35 cellular contexts compared by ENCODE assay signal in the genomic region with DNA sequence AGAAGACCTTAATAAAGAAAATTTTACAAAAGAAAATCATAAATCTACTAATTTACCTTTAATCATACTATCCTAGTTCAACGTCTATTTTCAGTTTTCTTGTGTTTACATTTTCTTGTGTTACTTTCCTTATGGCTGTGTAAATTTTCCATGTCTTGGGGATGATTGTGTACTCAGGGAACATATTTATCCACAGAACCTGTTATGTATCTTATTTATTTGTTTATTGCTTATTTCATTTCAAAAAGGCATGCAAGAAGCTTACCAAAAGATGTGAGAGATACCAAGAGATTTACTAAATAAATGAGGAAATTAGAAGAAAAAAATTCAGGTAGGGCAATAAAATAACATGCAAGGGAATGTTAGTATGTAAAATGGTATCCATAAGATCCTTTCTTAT. TPM values are rescaled to one million over a fixed set of nuclear protein-coding genes. Genes with fewer than 3 reads are reported as not detected.
"Had no signal": no experiment of that assay in that cellular context is flagged by ENCODE, and none has a peak within 500 bp of the region (broad histone marks: within the 10 kb centered on the region; RNA-seq: fewer than 3 reads in every experiment).

No MANE protein-coding gene starts in this region.

- H3K27me3 ChIP-seq: ascending aorta, cardiac muscle cell had no signal

- H3K9me3 Mint-ChIP-seq: activated CD4-positive, alpha-beta memory T cell treated with anti-CD3 and anti-CD28 coated beads, Interleukin-2, amount 10 ng/mL, durations not matched to agents 7 days and 5 days; activated CD4-positive, alpha-beta T cell treated with anti-CD3 and anti-CD28 coated beads, Interleukin-2, amount 10 ng/mL, durations not matched to agents 7 days and 5 days; activated naive CD4-positive, alpha-beta T cell treated with anti-CD3 and anti-CD28 coated beads, Interleukin-2, amount 10 ng/mL, durations not matched to agents 7 days and 5 days; activated naive CD4-positive, alpha-beta T cell treated with anti-CD3 and anti-CD28 coated beads, Interleukin-2, amount 50 U/mL, for 24 hours; activated naive CD8-positive, alpha-beta T cell treated with anti-CD3 and anti-CD28 coated beads, Interleukin-2, amount 10 ng/mL, durations not matched to agents 7 days and 5 days; activated naive CD8-positive, alpha-beta T cell treated with anti-CD3 and anti-CD28 coated beads, Interleukin-2, amount 50 U/mL, for 24 hours; activated T-cell treated with anti-CD3 and anti-CD28 coated beads, Interleukin-2, amount 50 U/mL, for 24 hours; activated T-helper 2 cell treated with anti-CD3 and anti-CD28 coated beads, Interferon-gamma antibody, Interleukin-2, Interleukin-4, amounts not matched to agents 10 μg/mL and 5 μg/mL and 100 μg/mL, durations not matched to agents 14 hours and 24 hours and 36 hours; brain; central memory CD8-positive, alpha-beta T cell; T-helper 2 cell treated with Interferon-gamma antibody and Interleukin-4, amounts not matched to agents 5 μg/mL and 100 μg/mL, for 36 hours had no signal

- DNase-seq: activated CD4-positive, alpha-beta memory T cell treated with anti-CD3 and anti-CD28 coated beads, Interleukin-2, amount 10 ng/mL, durations not matched to agents 7 days and 5 days; activated CD4-positive, alpha-beta T cell treated with anti-CD3 and anti-CD28 coated beads for 1 hour; activated CD4-positive, alpha-beta T cell treated with anti-CD3 and anti-CD28 coated beads for 36 hours; activated CD4-positive, alpha-beta T cell treated with anti-CD3 and anti-CD28 coated beads for 48 hours; activated CD4-positive, alpha-beta T cell treated with anti-CD3 and anti-CD28 coated beads, Interleukin-2, amount 10 ng/mL, durations not matched to agents 7 days and 5 days; activated CD4-positive, alpha-beta T cell treated with anti-CD3 and anti-CD28 coated beads, Interleukin-2, amount 50 U/mL, for 48 hours; activated CD4-positive, CD25-positive, alpha-beta regulatory T cell; activated CD8-positive, alpha-beta memory T cell treated with anti-CD3 and anti-CD28 coated beads for 24 hours; activated CD8-positive, alpha-beta memory T cell treated with anti-CD3 and anti-CD28 coated beads, Interleukin-2, amount 10 ng/mL, durations not matched to agents 7 days and 5 days; activated CD8-positive, alpha-beta memory T cell treated with anti-CD3 and anti-CD28 coated beads, Interleukin-2, amount 50 U/mL, for 48 hours; activated CD8-positive, alpha-beta T cell treated with anti-CD3 and anti-CD28 coated beads, Interleukin-2, amount 10 ng/mL, durations not matched to agents 7 days and 5 days; activated effector memory CD4-positive, alpha-beta T cell treated with Interleukin-2 at 50 U/mL for 16 hours; activated gamma-delta T cell; activated naive CD4-positive, alpha-beta T cell treated with anti-CD3 and anti-CD28 coated beads, Interleukin-2, amount 10 ng/mL, durations not matched to agents 7 days and 5 days; activated naive CD4-positive, alpha-beta T cell treated with Interleukin-2 at 50 U/mL for 16 hours; activated naive CD8-positive, alpha-beta T cell treated with anti-CD3 and anti-CD28 coated beads, Interleukin-2, amount 10 ng/mL, durations not matched to agents 7 days and 5 days; activated naive CD8-positive, alpha-beta T cell treated with anti-CD3 and anti-CD28 coated beads, Interleukin-2, amount 50 U/mL, for 24 hours; activated T-cell treated with anti-CD3 and anti-CD28 coated beads, Interleukin-2, amount 50 U/mL, for 24 hours; activated T-cell treated with anti-CD3 and anti-CD28 coated beads, Interleukin-2, amount 50 U/mL, for 48 hours; amygdala; anterior cingulate cortex; caudate nucleus; cerebellar nuclear complex; T-helper 2 cell; T-helper 9 cell had no signal

- ATAC-seq: activated CD4-positive, alpha-beta T cell treated with anti-CD3 and anti-CD28 coated beads for 36 hours; activated CD4-positive, CD25-positive, alpha-beta regulatory T cell treated with anti-CD3 and anti-CD28 coated beads, Interleukin-2, amount 50 U/mL, for 24 hours; activated CD8-positive, alpha-beta memory T cell treated with anti-CD3 and anti-CD28 coated beads, Interleukin-2, amount 10 ng/mL, durations not matched to agents 7 days and 5 days; activated CD8-positive, alpha-beta T cell treated with anti-CD3 and anti-CD28 coated beads, Interleukin-2, amount 10 ng/mL, durations not matched to agents 7 days and 5 days; activated naive CD8-positive, alpha-beta T cell treated with anti-CD3 and anti-CD28 coated beads, Interleukin-2, amount 50 U/mL, for 24 hours had no signal

- H3K36me3 ChIP-seq: ascending aorta, cardiac muscle cell had no signal

- H3K9me3 ChIP-seq: ascending aorta had no signal

- H3K27ac Mint-ChIP-seq: activated CD4-positive, alpha-beta memory T cell treated with anti-CD3 and anti-CD28 coated beads, Interleukin-2, amount 10 ng/mL, durations not matched to agents 7 days and 5 days; activated CD4-positive, alpha-beta T cell treated with anti-CD3 and anti-CD28 coated beads for 36 hours; activated CD4-positive, alpha-beta T cell treated with anti-CD3 and anti-CD28 coated beads, Interleukin-2, amount 10 ng/mL, durations not matched to agents 7 days and 5 days; activated CD8-positive, alpha-beta memory T cell treated with anti-CD3 and anti-CD28 coated beads, Interleukin-2, amount 10 ng/mL, durations not matched to agents 7 days and 5 days; activated CD8-positive, alpha-beta T cell treated with anti-CD3 and anti-CD28 coated beads, Interleukin-2, amount 10 ng/mL, durations not matched to agents 7 days and 5 days; activated naive CD4-positive, alpha-beta T cell treated with anti-CD3 and anti-CD28 coated beads, Interleukin-2, amount 10 ng/mL, durations not matched to agents 7 days and 5 days; activated naive CD4-positive, alpha-beta T cell treated with anti-CD3 and anti-CD28 coated beads, Interleukin-2, amount 50 U/mL, for 24 hours; activated naive CD8-positive, alpha-beta T cell; activated naive CD8-positive, alpha-beta T cell treated with anti-CD3 and anti-CD28 coated beads, Interleukin-2, amount 10 ng/mL, durations not matched to agents 7 days and 5 days; activated naive CD8-positive, alpha-beta T cell treated with anti-CD3 and anti-CD28 coated beads, Interleukin-2, amount 50 U/mL, for 24 hours; activated T-cell treated with anti-CD3 and anti-CD28 coated beads, Interleukin-2, amount 50 U/mL, for 24 hours; activated T-helper 2 cell treated with anti-CD3 and anti-CD28 coated beads, Interferon-gamma antibody, Interleukin-2, Interleukin-4, amounts not matched to agents 10 μg/mL and 5 μg/mL and 100 μg/mL, durations not matched to agents 14 hours and 24 hours and 36 hours; T-helper 2 cell treated with Interferon-gamma antibody and Interleukin-4, amounts not matched to agents 5 μg/mL and 100 μg/mL, for 36 hours had no signal

- H3K27me3 Mint-ChIP-seq: activated CD4-positive, alpha-beta memory T cell treated with anti-CD3 and anti-CD28 coated beads, Interleukin-2, amount 10 ng/mL, durations not matched to agents 7 days and 5 days; activated CD4-positive, alpha-beta T cell treated with anti-CD3 and anti-CD28 coated beads for 36 hours; activated CD4-positive, alpha-beta T cell treated with anti-CD3 and anti-CD28 coated beads, Interleukin-2, amount 10 ng/mL, durations not matched to agents 7 days and 5 days; activated CD8-positive, alpha-beta memory T cell treated with anti-CD3 and anti-CD28 coated beads, Interleukin-2, amount 10 ng/mL, durations not matched to agents 7 days and 5 days; activated naive CD4-positive, alpha-beta T cell treated with anti-CD3 and anti-CD28 coated beads, Interleukin-2, amount 10 ng/mL, durations not matched to agents 7 days and 5 days; activated naive CD4-positive, alpha-beta T cell treated with anti-CD3 and anti-CD28 coated beads, Interleukin-2, amount 50 U/mL, for 24 hours; activated naive CD8-positive, alpha-beta T cell; activated naive CD8-positive, alpha-beta T cell treated with anti-CD3 and anti-CD28 coated beads, Interleukin-2, amount 10 ng/mL, durations not matched to agents 7 days and 5 days; activated naive CD8-positive, alpha-beta T cell treated with anti-CD3 and anti-CD28 coated beads, Interleukin-2, amount 50 U/mL, for 24 hours; central memory CD8-positive, alpha-beta T cell had no signal

- H3K4me3 Mint-ChIP-seq: activated CD4-positive, alpha-beta memory T cell treated with anti-CD3 and anti-CD28 coated beads, Interleukin-2, amount 10 ng/mL, durations not matched to agents 7 days and 5 days; activated CD4-positive, alpha-beta T cell treated with anti-CD3 and anti-CD28 coated beads for 36 hours; activated CD4-positive, alpha-beta T cell treated with anti-CD3 and anti-CD28 coated beads, Interleukin-2, amount 10 ng/mL, durations not matched to agents 7 days and 5 days; activated CD8-positive, alpha-beta memory T cell treated with anti-CD3 and anti-CD28 coated beads, Interleukin-2, amount 10 ng/mL, durations not matched to agents 7 days and 5 days; activated CD8-positive, alpha-beta T cell treated with anti-CD3 and anti-CD28 coated beads, Interleukin-2, amount 10 ng/mL, durations not matched to agents 7 days and 5 days; activated naive CD4-positive, alpha-beta T cell treated with anti-CD3 and anti-CD28 coated beads, Interleukin-2, amount 10 ng/mL, durations not matched to agents 7 days and 5 days; activated naive CD4-positive, alpha-beta T cell treated with anti-CD3 and anti-CD28 coated beads, Interleukin-2, amount 50 U/mL, for 24 hours; activated naive CD8-positive, alpha-beta T cell; activated naive CD8-positive, alpha-beta T cell treated with anti-CD3 and anti-CD28 coated beads, Interleukin-2, amount 10 ng/mL, durations not matched to agents 7 days and 5 days; activated naive CD8-positive, alpha-beta T cell treated with anti-CD3 and anti-CD28 coated beads, Interleukin-2, amount 50 U/mL, for 24 hours; activated T-cell treated with anti-CD3 and anti-CD28 coated beads, Interleukin-2, amount 50 U/mL, for 24 hours; brain; central memory CD8-positive, alpha-beta T cell; T-helper 2 cell treated with Interferon-gamma antibody and Interleukin-4, amounts not matched to agents 5 μg/mL and 100 μg/mL, for 36 hours had no signal

- H3K4me3 ChIP-seq: ascending aorta, cardiac muscle cell had no signal

- H3K27ac ChIP-seq: ascending aorta, cardiac muscle cell, VCaP had no signal

- H3K36me3 Mint-ChIP-seq: activated CD8-positive, alpha-beta memory T cell treated with anti-CD3 and anti-CD28 coated beads, Interleukin-2, amount 10 ng/mL, durations not matched to agents 7 days and 5 days; activated naive CD4-positive, alpha-beta T cell treated with anti-CD3 and anti-CD28 coated beads, Interleukin-2, amount 10 ng/mL, durations not matched to agents 7 days and 5 days; activated naive CD4-positive, alpha-beta T cell treated with anti-CD3 and anti-CD28 coated beads, Interleukin-2, amount 50 U/mL, for 24 hours; activated naive CD8-positive, alpha-beta T cell; activated naive CD8-positive, alpha-beta T cell treated with anti-CD3 and anti-CD28 coated beads, Interleukin-2, amount 10 ng/mL, durations not matched to agents 7 days and 5 days had no signal

- H3K4me1 Mint-ChIP-seq: activated CD4-positive, alpha-beta memory T cell treated with anti-CD3 and anti-CD28 coated beads, Interleukin-2, amount 10 ng/mL, durations not matched to agents 7 days and 5 days; activated CD4-positive, alpha-beta T cell treated with anti-CD3 and anti-CD28 coated beads for 36 hours; activated CD4-positive, alpha-beta T cell treated with anti-CD3 and anti-CD28 coated beads, Interleukin-2, amount 10 ng/mL, durations not matched to agents 7 days and 5 days; activated CD8-positive, alpha-beta memory T cell treated with anti-CD3 and anti-CD28 coated beads, Interleukin-2, amount 10 ng/mL, durations not matched to agents 7 days and 5 days; activated naive CD4-positive, alpha-beta T cell treated with anti-CD3 and anti-CD28 coated beads, Interleukin-2, amount 10 ng/mL, durations not matched to agents 7 days and 5 days; activated naive CD4-positive, alpha-beta T cell treated with anti-CD3 and anti-CD28 coated beads, Interleukin-2, amount 50 U/mL, for 24 hours; activated naive CD8-positive, alpha-beta T cell treated with anti-CD3 and anti-CD28 coated beads, Interleukin-2, amount 10 ng/mL, durations not matched to agents 7 days and 5 days; activated naive CD8-positive, alpha-beta T cell treated with anti-CD3 and anti-CD28 coated beads, Interleukin-2, amount 50 U/mL, for 24 hours; central memory CD8-positive, alpha-beta T cell had no signal

RNA-seq across cellular contexts. Expression of gene PBX1, which starts 22.8 kb away (rescaled TPM):
- total RNA-seq: activated CD8-positive, alpha-beta memory T cell treated with anti-CD3 and anti-CD28 coated beads, Interleukin-2, amount 10 ng/mL, durations not matched to agents 7 days and 5 days; activated CD8-positive, alpha-beta T cell treated with anti-CD3 and anti-CD28 coated beads, Interleukin-2, amount 10 ng/mL, durations not matched to agents 7 days and 5 days; activated T-helper 2 cell treated with anti-CD3 and anti-CD28 coated beads, Interferon-gamma antibody, Interleukin-2, Interleukin-4, amounts not matched to agents 10 μg/mL and 5 μg/mL and 100 μg/mL, durations not matched to agents 14 hours and 24 hours and 36 hours had no signal
